21 cellular contexts compared by ENCODE assay signal in genomic region chr17:38320482-38320881, GRCh38. TPM values are rescaled to one million over a fixed set of nuclear protein-coding genes. Genes with fewer than 3 reads are reported as not detected.
DNase-seq lines count a peak whose midpoint lies in the region; ATAC-seq and TF ChIP-seq lines count a peak whose summit lies in the region.
"Had no signal": no experiment of that assay in that cellular context is flagged by ENCODE, and none has a peak within 500 bp of the region (broad histone marks: within the 10 kb centered on the region; RNA-seq: fewer than 3 reads in every experiment).

No MANE protein-coding gene starts in this region.

- ATAC-seq in left lung (peak; percentile 86), GM21737 (IDR thresholded peaks at IDR 0.05; ENCODE audit: unreplicated experiment) (no peak), HG02840 (IDR thresholded peaks at IDR 0.05; ENCODE audit: low FRiP score, unreplicated experiment) (no peak)
- ATAC-seq: A549, HepG2 had no signal

- dilution Hi-C loops in mammary epithelial cell (cut with HindIII; ENCODE audit: low sequenced_read_pairs) = no loop called here

- H3K27ac ChIP-seq in mammary epithelial cell (ENCODE audit: insufficient read depth, low read depth, low read length) (no peak overlapping the region), left lung (peak overlapping the region; percentile 42 to 60)
- H3K27ac ChIP-seq: A549, cardiac muscle cell, SJSA1, testis had no signal

- BruUV-seq in MCF 10A (replicated peaks; lab: Mats Ljungman, UMichigan) = no TSS peak
- BruUV-seq in mammary epithelial cell (replicated peaks; lab: Mats Ljungman, UMichigan) = no TSS peak

- DNase-seq in T47D (ENCODE audit: low read depth in 1 of 2, low spot score in 1 of 2) (peak; percentile 80 to 100), MCF 10A (ENCODE audit: unreplicated experiment) (no peak), mammary epithelial cell (no peak), left lung (peak in 1 of 2 donors; percentile 66), ureter (ENCODE audit: low spot score) (peak; percentile 59), NCI-H510A treated with DMSO at 0.1 percent for 48 hours (lab: John Stamatoyannopoulos, UW) (no peak)
- DNase-seq: activated CD4-positive, CD25-positive, alpha-beta regulatory T cell treated with anti-CD3 and anti-CD28 coated beads, Interleukin-2, amount 50 U/mL, for 72 hours; C1 segment of cervical spinal cord; DMS79; effector CD4-positive, alpha-beta T cell; NCI-H1048; NCI-H2107; NCI-H524 treated with DMSO at 0.1 percent for 48 hours; testis had no signal

- H3K4me1 Mint-ChIP-seq in MCF 10A (ENCODE audit: insufficient read depth, unreplicated experiment) = peaks cover 7% of the 10 kb centered on the region

- 29% methylated on average over 10 of the region's 10 CpGs for WGBS in mammary epithelial cell (ENCODE audit: low coverage, missing lambda C conversion rate)

- H3K27me3 ChIP-seq in mammary epithelial cell (ENCODE audit: insufficient read depth, low read length) = no peaks in the 10 kb centered on the region
- no peaks in the 10 kb centered on the region for H3K27me3 ChIP-seq in left lung
- H3K27me3 ChIP-seq: cardiac muscle cell, SJSA1, testis had no signal

- no peak overlapping the region for H3K4me2 ChIP-seq in mammary epithelial cell (ENCODE audit: insufficient read depth, low read depth, low read length)
- H3K4me2 ChIP-seq: A549 had no signal

- peak overlapping the region; percentile 46 for H2AFZ ChIP-seq in mammary epithelial cell (ENCODE audit: low read depth, low read length)

- CTCF ChIA-PET in MCF 10A (lab: Yijun Ruan, JAX) = interaction anchor here (0.8 to 5.2 kb wide), 4 partner anchors 12 to 670 kb away, joined by 3 to 49 read pairs (median 7); no protein-coding TSS in a partner anchor
- CTCF ChIA-PET in mammary epithelial cell (lab: Charles Lee; ENCODE audit: low non-redundant PET) = no interaction called here

- no peaks in the 10 kb centered on the region for H3K79me2 ChIP-seq in mammary epithelial cell (ENCODE audit: insufficient read depth, low read length)

- H3K4me1 ChIP-seq in mammary epithelial cell (ENCODE audit: insufficient read depth, low read length) = peaks cover 14% of the 10 kb centered on the region
- no peaks in the 10 kb centered on the region for H3K4me1 ChIP-seq in left lung
- H3K4me1 ChIP-seq: SJSA1 had no signal

- no peak overlapping the region for H3K9ac ChIP-seq in mammary epithelial cell (ENCODE audit: insufficient read depth, low read length)

- TF ChIP-seq CTCF in MCF 10A (IDR thresholded peaks at IDR 0.05; ENCODE audit: unreplicated experiment) (no peak), mammary epithelial cell (conservative IDR thresholded peaks at IDR 0.05 in 1 of 2, IDR thresholded peaks at IDR 0.05 in 1 of 2; ENCODE audit: extremely low read depth in 1 of 2, insufficient read depth in 1 of 2, low read depth in 1 of 2, low read length in 2 of 2) (no peak), left lung (IDR thresholded peaks at IDR 0.05) (no peak)

- intact Hi-C loops in MCF 10A (cut with micrococcal nuclease) (no loop called here), mammary epithelial cell (cut with micrococcal nuclease) (no loop called here), left lung (cut with DNase I) (no loop called here)

- H3K36me3 Mint-ChIP-seq in MCF 10A (ENCODE audit: insufficient read depth, unreplicated experiment) = peaks cover 58% of the 10 kb centered on the region

- no peak overlapping the region for H3K4me3 Mint-ChIP-seq in MCF 10A (ENCODE audit: unreplicated experiment)

- H3K27me3 Mint-ChIP-seq in MCF 10A (ENCODE audit: insufficient read depth, unreplicated experiment) = no peaks in the 10 kb centered on the region

- no peaks in the 10 kb centered on the region for H4K20me1 ChIP-seq in mammary epithelial cell (ENCODE audit: insufficient read depth, low read length)

- no peak overlapping the region for H3K27ac Mint-ChIP-seq in MCF 10A (ENCODE audit: low read depth, unreplicated experiment)

- H3K36me3 ChIP-seq in mammary epithelial cell (ENCODE audit: insufficient read depth, low read length) (peaks cover 10% of the 10 kb centered on the region), left lung (peaks cover 0 to 61% of the 10 kb centered on the region in 2 donors)

- in situ Hi-C loops in T47D (cut with HindIII; ENCODE audit: low pct_unique_long_range_greater_than_20kb, low sequenced_read_pairs) = no loop called here
- in situ Hi-C loops in mammary epithelial cell (cut with MboI; ENCODE audit: low sequenced_read_pairs in 2 of 2) = no loop called here

- no peak overlapping the region for H3K4me3 ChIP-seq in mammary epithelial cell (replicated peaks in 1 of 3; ENCODE audit: insufficient read depth in 1 of 3, low read depth in 2 of 3, low read length in 3 of 3)
- no peak overlapping the region for H3K4me3 ChIP-seq in left lung
- H3K4me3 ChIP-seq: A549, cardiac muscle cell, SJSA1, testis had no signal

- H3K9me3 ChIP-seq in mammary epithelial cell (replicated peaks; ENCODE audit: insufficient read depth, low read length) = no peaks in the 10 kb centered on the region
- no peaks in the 10 kb centered on the region for H3K9me3 ChIP-seq in left lung
- H3K9me3 ChIP-seq: A549, SJSA1, testis had no signal

- POLR2A ChIA-PET in MCF 10A (lab: Yijun Ruan, JAX) = no interaction called here

- no peaks in the 10 kb centered on the region for H3K9me3 Mint-ChIP-seq in MCF 10A (ENCODE audit: unreplicated experiment)

RNA-seq across cellular contexts. Expression of gene GPR179, which starts 23.3 kb away (rescaled TPM):
- total RNA-seq in MCF 10A (2022) (0.09 and 0.37 TPM in 2 replicates), mammary epithelial cell (not detected), left lung (under 1 TPM in 1 of 2 donors, not detected in 1; 0.50 TPM), ureter (0.05 TPM)
- under 0.01 TPM for polyA plus RNA-seq in mammary epithelial cell
- polyA minus RNA-seq in mammary epithelial cell = not detected
- total RNA-seq: HepG2; T-helper 2 cell treated with Interferon-gamma antibody and Interleukin-4, amounts not matched to agents 100 ng/mL and 5 ng/mL, for 36 hours had no signal
- polyA plus RNA-seq: cardiac muscle cell had no signal

RNA-seq across cellular contexts. Expression of gene MRPL45, which starts 23.5 kb away (rescaled TPM):
- total RNA-seq in MCF 10A (2022) = 37.2 and 48.4 TPM in 2 replicates
- total RNA-seq in mammary epithelial cell = 10 to 100 TPM; 30.7 to 34.1 TPM
- polyA plus RNA-seq in mammary epithelial cell = 47.0 TPM
- polyA minus RNA-seq in mammary epithelial cell = 29.5 TPM
- total RNA-seq in left lung = 10 to 100 TPM; 24.4 to 28.4 TPM
- 31.1 TPM for total RNA-seq in ureter

RNA-seq across cellular contexts. Expression of gene SOCS7, which starts 31.2 kb away (rescaled TPM):
- total RNA-seq in MCF 10A (2022) (26.2 and 32.1 TPM in 2 replicates), mammary epithelial cell (10 to 100 TPM; 16.2 to 23.2 TPM), left lung (10 to 100 TPM; 19.4 to 22.4 TPM), ureter (25.6 TPM)
- polyA plus RNA-seq in mammary epithelial cell = 9.6 TPM
- polyA minus RNA-seq in mammary epithelial cell = 53.3 TPM

Comparison
In these comparisons a context has a peak if more than half of its experiments do, and no peak if none do; other contexts are left out.
1. DNase-seq: peak in T47D (2 of 2) and ureter (single experiment); none in MCF 10A (single experiment), mammary epithelial cell (single experiment) and NCI-H510A treated with DMSO at 0.1 percent for 48 hours (single experiment).